13 cellular contexts compared by ENCODE assay signal in genomic region chr1:173473599-173474011, GRCh38. TPM values are rescaled to one million over a fixed set of nuclear protein-coding genes. Genes with fewer than 3 reads are reported as not detected.
A peak's percentile ranks its signal among the peaks of the same experiment; 100 is the strongest.
DNase-seq lines count a peak whose midpoint lies in the region; ATAC-seq and TF ChIP-seq lines count a peak whose summit lies in the region.
"Had no signal": no experiment of that assay in that cellular context is flagged by ENCODE, and none has a peak within 500 bp of the region (broad histone marks: within the 10 kb centered on the region; RNA-seq: fewer than 3 reads in every experiment).

No MANE protein-coding gene starts in this region.

- H4K20me1 ChIP-seq in PC-3 (ENCODE audit: low read length), result peaks cover 4% of the 10 kb centered on the region

- H3K27me3 Mint-ChIP-seq in endothelial cell (ENCODE audit: unreplicated experiment) (peaks cover 4% of the 10 kb centered on the region), nephron (ENCODE audit: low read depth) (peaks cover 4% of the 10 kb centered on the region)

- peaks cover 18% of the 10 kb centered on the region for H3F3A ChIP-seq in PC-3 (ENCODE audit: low read length, unreplicated experiment)

- POLR2A ChIA-PET in PC-3 (lab: Charles Lee; ENCODE audit: unreplicated experiment), result interaction anchor here (0.5 to 1.1 kb wide), 4 partner anchors 44 to 310 kb away, joined by 3 to 9 read pairs (median 3); no protein-coding TSS in a partner anchor

- peak overlapping the region; percentile 45 for H3K4me3 ChIP-seq in PC-3 (ENCODE audit: low read length)

- peak overlapping the region; percentile 38 for H3K27ac Mint-ChIP-seq in endothelial cell (ENCODE audit: unreplicated experiment)
- H3K27ac Mint-ChIP-seq in nephron, result peak overlapping the region; percentile 71 to 89 (median 79)

- no peak for TF ChIP-seq CTCF in C4-2B (conservative IDR thresholded peaks at IDR 0.05)
- TF ChIP-seq CTCF in PC-3 (conservative IDR thresholded peaks at IDR 0.05; ENCODE audit: low read depth, low read length), result no peak
- no peak for TF ChIP-seq CTCF in endothelial cell (IDR thresholded peaks at IDR 0.05; ENCODE audit: unreplicated experiment)
- TF ChIP-seq CTCF in nephron (IDR thresholded peaks at IDR 0.05; ENCODE audit: unreplicated experiment in 3 of 3), result no peak

- peak overlapping the region; percentile 89 for H2AFZ ChIP-seq in PC-3 (ENCODE audit: low read length)

- peaks cover 39% of the 10 kb centered on the region for H3K4me1 ChIP-seq in PC-3 (ENCODE audit: insufficient read depth, low read length)

- H3K4me3 Mint-ChIP-seq in endothelial cell (ENCODE audit: unreplicated experiment) (no peak overlapping the region), nephron (peak overlapping the region; percentile 2 to 96 (median 85))

- intact Hi-C loops in PC-3 (cut with micrococcal nuclease), result loop anchor here (1.0 kb wide), 2 partner anchors 42 to 218 kb away; no protein-coding TSS in a partner anchor
- intact Hi-C loops in sciatic nerve (cut with DNase I), result no loop called here

- peaks cover 13% of the 10 kb centered on the region for H3K4me1 Mint-ChIP-seq in endothelial cell (ENCODE audit: unreplicated experiment)
- peaks cover 37% of the 10 kb centered on the region for H3K4me1 Mint-ChIP-seq in nephron

- no peaks in the 10 kb centered on the region for H3K9me2 ChIP-seq in PC-3 (replicated peaks; ENCODE audit: low read length)

- ATAC-seq in PC-3 (peak; percentile 33), sciatic nerve (no peak)

- H3K9ac ChIP-seq in PC-3 (ENCODE audit: low read length), result peak overlapping the region; percentile 3

- DNase-seq in PC-3 (peak; percentile 99), endothelial cell (ENCODE audit: low spot score) (no peak), sciatic nerve (ENCODE audit: low spot score) (no peak), OCI-M2 (lab: John Stamatoyannopoulos, UW; ENCODE audit: unreplicated experiment) (no peak)
- DNase-seq in stimulated activated naive CD4-positive, alpha-beta T cell treated with Interleukin-2 at 50 U/mL for 16 hours (lab: John Stamatoyannopoulos, UW), result no peak
- DNase-seq in NK-92 treated with Interleukin-12 subunit alpha and Interleukin-12 subunit beta, amount 100 ng/mL, for 24 hours (lab: John Stamatoyannopoulos, UW), result no peak
- DNase-seq: activated T-cell treated with anti-CD3 and anti-CD28 coated beads for 4 hours, DMS79, head of caudate nucleus, NCI-H1694 treated with DMSO at 0.1 percent for 48 hours, SIG-M5 had no signal

- peaks cover 40% of the 10 kb centered on the region for H3K79me2 ChIP-seq in PC-3 (ENCODE audit: low read length)

- H3K36me3 Mint-ChIP-seq in endothelial cell (ENCODE audit: low read depth, unreplicated experiment) (peaks cover 26% of the 10 kb centered on the region), nephron (ENCODE audit: low read depth) (peaks cover 27% of the 10 kb centered on the region)

- H3K9me3 Mint-ChIP-seq in endothelial cell (ENCODE audit: unreplicated experiment) (peaks cover 8% of the 10 kb centered on the region), nephron (peaks cover 23% of the 10 kb centered on the region)

- no TSS peak for BruUV-seq in PC-3 (replicated peaks; lab: Mats Ljungman, UMichigan)

- CTCF ChIA-PET in PC-3 (lab: Charles Lee), result interaction anchor here (0.9 to 1.2 kb wide), 3 partner anchors 34 to 44 kb away, joined by 3 to 5 read pairs (median 4); no protein-coding TSS in a partner anchor

- no peaks in the 10 kb centered on the region for H3K27me3 ChIP-seq in PC-3 (ENCODE audit: low read length)

- H3K27ac ChIP-seq in C4-2B (peak overlapping the region; percentile 100; the same call in 1 of the 2 replicates), PC-3 (ENCODE audit: low read length) (peak overlapping the region; percentile 60)

- peak overlapping the region; percentile 87 for H3K4me2 ChIP-seq in PC-3 (ENCODE audit: low read length)

- H3K36me3 ChIP-seq in PC-3 (ENCODE audit: low read depth, low read length), result peaks cover 36% of the 10 kb centered on the region

- H3K9me3 ChIP-seq in PC-3 (ENCODE audit: low read length), result peaks cover 22% of the 10 kb centered on the region

RNA-seq across cellular contexts. Expression of gene PRDX6, which starts 3.5 kb away (rescaled TPM):
- total RNA-seq in PC-3 (2014; rRNA removed) (649 and 829 TPM in 2 replicates), endothelial cell (ENCODE audit: unreplicated experiment) (189 TPM), sciatic nerve (184 TPM)
